Comparison of ENCODE assay signal across 6 cellular contexts in the genomic region with DNA sequence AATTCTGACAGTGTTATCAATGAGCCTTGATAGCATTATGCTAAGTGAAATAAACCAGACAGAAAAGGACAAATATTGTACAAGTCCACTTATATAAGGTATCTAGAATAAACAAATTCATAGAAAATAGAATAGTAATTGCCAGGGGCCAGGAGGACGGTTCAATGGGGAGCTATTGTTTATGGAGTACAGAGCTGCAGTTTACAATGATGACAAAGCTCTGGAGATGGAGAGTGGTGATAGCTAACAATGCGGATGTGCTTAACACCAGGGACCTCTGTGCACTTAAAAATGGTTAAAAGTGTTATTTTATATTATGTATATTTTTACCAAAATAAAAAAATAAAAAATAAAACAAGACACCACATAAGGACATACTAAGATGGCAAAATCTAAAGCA.
"Had no signal": no experiment of that assay in that cellular context is flagged by ENCODE, and none has a peak within 500 bp of the region (broad histone marks: within the 10 kb centered on the region; RNA-seq: fewer than 3 reads in every experiment).

No MANE protein-coding gene starts in this region.

- DNase-seq: IMR-90, KBM-7, KG1 had no signal

- H3K27ac ChIP-seq: HL-60 had no signal

- ATAC-seq: HepG2 had no signal

- FAIRE-seq: HepG2, HTR-8/SVneo had no signal
